ENCODE assay signal across 9 cellular contexts in the genomic region with DNA sequence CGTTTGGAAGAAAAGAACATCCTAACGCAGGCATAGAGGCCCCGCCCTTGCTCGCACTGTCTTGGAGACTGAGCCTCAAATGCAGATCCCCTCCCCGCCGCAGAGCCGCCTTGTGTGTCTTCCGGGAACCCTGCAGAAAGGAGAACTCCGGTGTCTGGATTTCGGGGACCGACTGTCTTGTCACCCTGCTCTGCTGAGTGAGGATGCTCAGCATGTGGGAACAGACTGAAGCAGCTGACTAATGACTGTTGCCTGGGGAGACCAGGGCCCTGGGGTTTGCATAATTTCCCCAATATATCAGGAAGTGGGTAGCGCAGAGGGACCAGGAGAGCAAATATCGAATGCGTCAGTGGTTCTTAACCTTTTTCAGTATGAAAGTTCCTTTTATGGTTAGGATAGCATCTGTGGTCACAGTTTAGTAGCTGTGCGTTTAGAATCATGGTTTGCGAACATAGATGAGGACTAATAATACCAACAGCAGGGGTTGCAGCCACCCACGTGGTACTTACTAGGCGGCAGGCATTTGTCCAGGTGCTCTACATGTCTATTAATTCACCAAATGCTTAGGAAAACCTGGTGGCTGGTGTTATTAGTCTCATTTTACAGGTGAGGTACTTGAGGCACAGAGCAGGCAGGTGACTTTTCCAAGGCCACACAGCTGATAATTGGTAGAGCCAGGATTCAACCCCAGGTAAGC. TPM values are rescaled to one million over a fixed set of nuclear protein-coding genes. Genes with fewer than 3 reads are reported as not detected.
DNase-seq lines count a peak whose midpoint lies in the region; ATAC-seq and TF ChIP-seq lines count a peak whose summit lies in the region.
"Had no signal": no experiment of that assay in that cellular context is flagged by ENCODE, and none has a peak within 500 bp of the region (broad histone marks: within the 10 kb centered on the region; RNA-seq: fewer than 3 reads in every experiment).

No MANE protein-coding gene starts in this region.

- H3K27me3 Mint-ChIP-seq in T-cell: no peaks in the 10 kb centered on the region
- H3K27me3 Mint-ChIP-seq in natural killer cell (ENCODE audit: low read depth in 2 of 2): no peaks in the 10 kb centered on the region

- H3K36me3 Mint-ChIP-seq in T-cell: peaks cover 14% of the 10 kb centered on the region
- no peaks in the 10 kb centered on the region for H3K36me3 Mint-ChIP-seq in natural killer cell

- CTCF ChIA-PET in T-cell (lab: Charles Lee): interaction anchor here in 1 of 2 donors (0.6 kb wide), 1 partner anchor 12 kb away, joined by 5 read pairs; no protein-coding TSS in a partner anchor

- peak overlapping the region in 1 of 3 donors; percentile 47 for H3K4me3 Mint-ChIP-seq in T-cell
- no peak overlapping the region for H3K4me3 Mint-ChIP-seq in natural killer cell

- DNase-seq in AML-193 (lab: John Stamatoyannopoulos, UW): peak; percentile 87
- peak in 23 of 34 experiments; percentile 10 to 48 (median 31) for DNase-seq in T-cell
- no peak for DNase-seq in natural killer cell
- no peak for DNase-seq in DMS53 treated with DMSO at 0.1 percent for 48 hours (lab: John Stamatoyannopoulos, UW; ENCODE audit: unreplicated experiment)
- DNase-seq in hippocampal formation (lab: John Stamatoyannopoulos, UW): no peak
- no peak for DNase-seq in glomerular visceral epithelial cell (ENCODE audit: extremely low spot score)
- DNase-seq: heart right ventricle had no signal

- no peak for TF ChIP-seq CTCF in natural killer cell (IDR thresholded peaks at IDR 0.05)

- ATAC-seq in GM19035 (IDR thresholded peaks at IDR 0.05; ENCODE audit: unreplicated experiment) (peak; percentile 80), HG03060 (IDR thresholded peaks at IDR 0.05; ENCODE audit: low read depth, unreplicated experiment) (peak; percentile 83), T-cell (replicated peaks in 1 of 4) (peak; percentile 56 to 86 (median 80)), natural killer cell (peak; percentile 59 to 76 (median 69))

- peaks cover 3 to 13% (median 4%) of the 10 kb centered on the region in 3 donors for H3K9me3 Mint-ChIP-seq in T-cell
- H3K9me3 Mint-ChIP-seq in natural killer cell: peaks cover 4 to 5% of the 10 kb centered on the region in 2 donors

- H3K27ac Mint-ChIP-seq in T-cell (peak overlapping the region; percentile 61 to 78), natural killer cell (peak overlapping the region in 1 of 2 donors; percentile 48)

- H3K4me1 Mint-ChIP-seq in T-cell: peaks cover 13 to 39% (median 35%) of the 10 kb centered on the region in 3 donors
- H3K4me1 Mint-ChIP-seq in natural killer cell: peaks cover 29 to 54% of the 10 kb centered on the region in 2 donors

- intact Hi-C loops in natural killer cell (cut with micrococcal nuclease): no loop called here

- POLR2A ChIA-PET in T-cell (lab: Charles Lee): no interaction called here

RNA-seq across cellular contexts. Expression of a gene that starts 14.3 kb away (rescaled TPM):
- total RNA-seq in T-cell (10 to 100 TPM; 11.2 to 16.1 (median 12.2) TPM), natural killer cell (10 to 100 TPM; 13.3 to 13.8 (median 13.5) TPM)

Comparison
In these comparisons a context has a peak if more than half of its experiments do, and no peak if none do; other contexts are left out.
1. DNase-seq: peak in AML-193 (2 of 2) and T-cell (23 of 34); none in natural killer cell (single experiment), DMS53 treated with DMSO at 0.1 percent for 48 hours (single experiment), hippocampal formation (0 of 2) and glomerular visceral epithelial cell (single experiment).
2. Peak in every context shown above with its lines, with median percentiles within 50 percentile points of each other: ATAC-seq.